Comparison of ENCODE assay signal across 1 cellular context in genomic region chr14:24051789-24052655, GRCh38.
TF ChIP-seq lines count a peak whose summit lies in the region.

A gene with protein sequence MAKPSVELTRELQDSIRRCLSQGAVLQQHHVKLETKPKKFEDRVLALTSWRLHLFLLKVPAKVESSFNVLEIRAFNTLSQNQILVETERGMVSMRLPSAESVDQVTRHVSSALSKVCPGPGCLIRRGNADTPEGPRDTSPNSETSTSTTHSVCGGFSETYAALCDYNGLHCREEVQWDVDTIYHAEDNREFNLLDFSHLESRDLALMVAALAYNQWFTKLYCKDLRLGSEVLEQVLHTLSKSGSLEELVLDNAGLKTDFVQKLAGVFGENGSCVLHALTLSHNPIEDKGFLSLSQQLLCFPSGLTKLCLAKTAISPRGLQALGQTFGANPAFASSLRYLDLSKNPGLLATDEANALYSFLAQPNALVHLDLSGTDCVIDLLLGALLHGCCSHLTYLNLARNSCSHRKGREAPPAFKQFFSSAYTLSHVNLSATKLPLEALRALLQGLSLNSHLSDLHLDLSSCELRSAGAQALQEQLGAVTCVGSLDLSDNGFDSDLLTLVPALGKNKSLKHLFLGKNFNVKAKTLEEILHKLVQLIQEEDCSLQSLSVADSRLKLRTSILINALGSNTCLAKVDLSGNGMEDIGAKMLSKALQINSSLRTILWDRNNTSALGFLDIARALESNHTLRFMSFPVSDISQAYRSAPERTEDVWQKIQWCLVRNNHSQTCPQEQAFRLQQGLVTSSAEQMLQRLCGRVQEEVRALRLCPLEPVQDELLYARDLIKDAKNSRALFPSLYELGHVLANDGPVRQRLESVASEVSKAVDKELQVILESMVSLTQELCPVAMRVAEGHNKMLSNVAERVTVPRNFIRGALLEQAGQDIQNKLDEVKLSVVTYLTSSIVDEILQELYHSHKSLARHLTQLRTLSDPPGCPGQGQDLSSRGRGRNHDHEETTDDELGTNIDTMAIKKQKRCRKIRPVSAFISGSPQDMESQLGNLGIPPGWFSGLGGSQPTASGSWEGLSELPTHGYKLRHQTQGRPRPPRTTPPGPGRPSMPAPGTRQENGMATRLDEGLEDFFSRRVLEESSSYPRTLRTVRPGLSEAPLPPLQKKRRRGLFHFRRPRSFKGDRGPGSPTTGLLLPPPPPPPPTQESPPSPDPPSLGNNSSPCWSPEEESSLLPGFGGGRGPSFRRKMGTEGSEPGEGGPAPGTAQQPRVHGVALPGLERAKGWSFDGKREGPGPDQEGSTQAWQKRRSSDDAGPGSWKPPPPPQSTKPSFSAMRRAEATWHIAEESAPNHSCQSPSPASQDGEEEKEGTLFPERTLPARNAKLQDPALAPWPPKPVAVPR (N-terminal part only) (plus strand): TSS chr14:24052009. CDS start chr14:24052154, 145 bp downstream.

TF ChIP-seq in HepG2, 621 proteins besides CTCF, POLR2A, EP300 and RAD21 (continued from another document and continues in another):
- TF ChIP-seq ZNF282 (IDR thresholded peaks at IDR 0.05; ENCODE audit: partially characterized antibody) (no peak), PCBP1 (IDR thresholded peaks at IDR 0.05; ENCODE audit: borderline replicate concordance, low read depth, low read length) (0 out of 2 replicates have a peak, but pooled peaks have one; percentile 13), ZNF704 (CRISPR knock-in tag; IDR thresholded peaks at IDR 0.05; ENCODE audit: borderline replicate concordance) (peak; percentile 29; the same call in 1 of the 2 replicates), ZBTB7A (CRISPR knock-in tag; IDR thresholded peaks at IDR 0.05) (peak; percentile 85; the same call in 1 of the 2 replicates), NFYB (CRISPR knock-in tag; IDR thresholded peaks at IDR 0.05) (peak; percentile 36; the same call in 1 of the 2 replicates), FIP1L1 (IDR thresholded peaks at IDR 0.05; ENCODE audit: borderline replicate concordance, insufficient read depth, low read depth, low read length) (no peak), ZNF160 (CRISPR knock-in tag; IDR thresholded peaks at IDR 0.05) (peak; percentile 90), ZNF430 (CRISPR knock-in tag; IDR thresholded peaks at IDR 0.05) (peak; percentile 43), MYNN (CRISPR knock-in tag; IDR thresholded peaks at IDR 0.05; ENCODE audit: low read depth) (peak; percentile 92; the same call in 1 of the 2 replicates), ZNF441 (CRISPR knock-in tag; IDR thresholded peaks at IDR 0.05; ENCODE audit: borderline replicate concordance) (0 out of 2 replicates have a peak, but pooled peaks have one; percentile 77), RXRA (CRISPR knock-in tag; IDR thresholded peaks at IDR 0.05) (peak; percentile 79), ZNF513 (CRISPR knock-in tag; conservative IDR thresholded peaks at IDR 0.05) (no peak), ZNF33B (CRISPR knock-in tag; IDR thresholded peaks at IDR 0.05) (peak; percentile 84), ZFP36L2 (CRISPR knock-in tag; IDR thresholded peaks at IDR 0.05) (peak; percentile 84; the same call in 1 of the 2 replicates), CERS6 (CRISPR knock-in tag; IDR thresholded peaks at IDR 0.05) (peak; percentile 52; the same call in 1 of the 2 replicates), ZIK1 (CRISPR knock-in tag; IDR thresholded peaks at IDR 0.05; ENCODE audit: borderline replicate concordance, low read depth) (peak; percentile 97), ZBTB43 (CRISPR knock-in tag; conservative IDR thresholded peaks at IDR 0.05) (peak; percentile 57; the same call in 1 of the 2 replicates), NFRKB (IDR thresholded peaks at IDR 0.05) (no peak), ARID2 (CRISPR knock-in tag; IDR thresholded peaks at IDR 0.05; ENCODE audit: borderline replicate concordance) (peak; percentile 10; the same call in 1 of the 2 replicates), ZNF34 (CRISPR knock-in tag; IDR thresholded peaks at IDR 0.05; ENCODE audit: borderline replicate concordance) (no peak), MED13 (CRISPR knock-in tag; IDR thresholded peaks at IDR 0.05) (peak; percentile 92; the same call in 1 of the 2 replicates), HOXA7 (CRISPR knock-in tag; IDR thresholded peaks at IDR 0.05) (peak; percentile 89; the same call in 1 of the 2 replicates), ZNF770 (CRISPR knock-in tag; IDR thresholded peaks at IDR 0.05) (peak; percentile 35; the same call in 1 of the 2 replicates), ZNF790 (CRISPR knock-in tag; IDR thresholded peaks at IDR 0.05; ENCODE audit: borderline replicate concordance) (peak; percentile 99), SSRP1 (CRISPR knock-in tag; IDR thresholded peaks at IDR 0.05) (peak; percentile 65; the same call in 1 of the 2 replicates), SRF (IDR thresholded peaks at IDR 0.05; ENCODE audit: low read depth, low read length) (no peak), ZNF781 (CRISPR knock-in tag; IDR thresholded peaks at IDR 0.05; ENCODE audit: borderline replicate concordance, not compliant biosample characterization) (peak; percentile 76), HIVEP1 (CRISPR knock-in tag; IDR thresholded peaks at IDR 0.05) (peak; percentile 92), ZFY (CRISPR knock-in tag; IDR thresholded peaks at IDR 0.05) (peak; percentile 80; the same call in 1 of the 2 replicates), RBFOX2 (IDR thresholded peaks at IDR 0.05; ENCODE audit: low read depth, low read length) (peak; percentile 86), TCF7L2 (IDR thresholded peaks at IDR 0.05; ENCODE audit: low read depth, low read length) (no peak), TAF15 (IDR thresholded peaks at IDR 0.05; ENCODE audit: low read depth, low read length, poor library complexity, severe bottlenecking) (peak; percentile 85), U2AF1 (optimal IDR thresholded peaks at IDR 0.05; ENCODE audit: low read depth, low read length) (no peak), DNMT3B (CRISPR knock-in tag; conservative IDR thresholded peaks at IDR 0.05) (peak; percentile 88; the same call in 1 of the 2 replicates), SMC3 (IDR thresholded peaks at IDR 0.05; ENCODE audit: low read length) (no peak), ZNF20 (CRISPR knock-in tag; IDR thresholded peaks at IDR 0.05) (no peak)
- TF ChIP-seq, protein P1, sequence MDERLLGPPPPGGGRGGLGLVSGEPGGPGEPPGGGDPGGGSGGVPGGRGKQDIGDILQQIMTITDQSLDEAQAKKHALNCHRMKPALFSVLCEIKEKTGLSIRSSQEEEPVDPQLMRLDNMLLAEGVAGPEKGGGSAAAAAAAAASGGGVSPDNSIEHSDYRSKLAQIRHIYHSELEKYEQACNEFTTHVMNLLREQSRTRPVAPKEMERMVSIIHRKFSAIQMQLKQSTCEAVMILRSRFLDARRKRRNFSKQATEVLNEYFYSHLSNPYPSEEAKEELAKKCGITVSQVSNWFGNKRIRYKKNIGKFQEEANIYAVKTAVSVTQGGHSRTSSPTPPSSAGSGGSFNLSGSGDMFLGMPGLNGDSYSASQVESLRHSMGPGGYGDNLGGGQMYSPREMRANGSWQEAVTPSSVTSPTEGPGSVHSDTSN (CRISPR knock-in tag; IDR thresholded peaks at IDR 0.05) = no peak
- TF ChIP-seq, protein P2, sequence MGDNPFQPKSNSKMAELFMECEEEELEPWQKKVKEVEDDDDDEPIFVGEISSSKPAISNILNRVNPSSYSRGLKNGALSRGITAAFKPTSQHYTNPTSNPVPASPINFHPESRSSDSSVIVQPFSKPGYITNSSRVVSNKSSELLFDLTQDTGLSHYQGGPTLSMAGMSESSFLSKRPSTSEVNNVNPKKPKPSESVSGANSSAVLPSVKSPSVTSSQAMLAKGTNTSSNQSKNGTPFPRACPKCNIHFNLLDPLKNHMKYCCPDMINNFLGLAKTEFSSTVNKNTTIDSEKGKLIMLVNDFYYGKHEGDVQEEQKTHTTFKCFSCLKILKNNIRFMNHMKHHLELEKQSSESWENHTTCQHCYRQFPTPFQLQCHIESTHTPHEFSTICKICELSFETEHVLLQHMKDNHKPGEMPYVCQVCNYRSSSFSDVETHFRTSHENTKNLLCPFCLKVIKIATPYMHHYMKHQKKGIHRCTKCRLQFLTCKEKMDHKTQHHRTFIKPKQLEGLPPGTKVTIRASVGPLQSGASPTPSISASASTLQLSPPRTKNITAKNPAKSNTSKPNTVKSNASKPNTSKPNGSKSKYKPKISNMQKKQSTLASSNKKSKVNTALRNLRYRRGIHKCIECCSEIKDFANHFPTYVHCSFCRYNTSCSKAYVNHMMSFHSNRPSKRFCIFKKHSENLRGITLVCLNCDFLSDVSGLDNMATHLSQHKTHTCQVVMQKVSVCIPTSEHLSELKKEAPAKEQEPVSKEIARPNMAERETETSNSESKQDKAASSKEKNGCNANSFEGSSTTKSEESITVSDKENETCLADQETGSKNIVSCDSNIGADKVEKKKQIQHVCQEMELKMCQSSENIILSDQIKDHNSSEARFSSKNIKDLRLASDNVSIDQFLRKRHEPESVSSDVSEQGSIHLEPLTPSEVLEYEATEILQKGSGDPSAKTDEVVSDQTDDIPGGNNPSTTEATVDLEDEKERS (CRISPR knock-in tag; IDR thresholded peaks at IDR 0.05) = no peak
- TF ChIP-seq, protein P3, sequence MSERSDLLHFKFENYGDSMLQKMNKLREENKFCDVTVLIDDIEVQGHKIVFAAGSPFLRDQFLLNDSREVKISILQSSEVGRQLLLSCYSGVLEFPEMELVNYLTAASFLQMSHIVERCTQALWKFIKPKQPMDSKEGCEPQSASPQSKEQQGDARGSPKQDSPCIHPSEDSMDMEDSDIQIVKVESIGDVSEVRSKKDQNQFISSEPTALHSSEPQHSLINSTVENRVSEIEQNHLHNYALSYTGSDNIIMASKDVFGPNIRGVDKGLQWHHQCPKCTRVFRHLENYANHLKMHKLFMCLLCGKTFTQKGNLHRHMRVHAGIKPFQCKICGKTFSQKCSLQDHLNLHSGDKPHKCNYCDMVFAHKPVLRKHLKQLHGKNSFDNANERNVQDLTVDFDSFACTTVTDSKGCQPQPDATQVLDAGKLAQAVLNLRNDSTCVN (CRISPR knock-in tag; IDR thresholded peaks at IDR 0.05; ENCODE audit: borderline replicate concordance) = no peak
- TF ChIP-seq, protein P4, sequence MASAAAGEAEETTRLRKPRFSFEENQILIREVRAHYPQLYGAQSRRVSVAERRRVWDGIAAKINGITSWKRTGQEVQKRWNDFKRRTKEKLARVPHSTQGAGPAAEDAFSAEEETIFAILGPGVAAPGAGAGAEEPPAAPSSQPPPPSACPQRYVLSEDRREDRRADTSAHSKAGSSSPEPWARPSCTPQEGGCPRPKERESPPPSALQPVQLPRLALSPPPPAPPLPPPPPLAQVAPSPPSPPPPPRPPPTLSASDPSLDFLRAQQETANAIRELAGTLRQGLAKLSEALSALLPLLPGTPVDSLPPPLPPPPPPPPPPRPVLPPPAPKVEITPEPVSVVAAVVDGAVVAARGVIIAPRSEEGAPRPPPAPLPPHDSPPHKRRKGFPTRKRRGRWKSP (CRISPR knock-in tag; IDR thresholded peaks at IDR 0.05) = no peak
- TF ChIP-seq, protein P5, sequence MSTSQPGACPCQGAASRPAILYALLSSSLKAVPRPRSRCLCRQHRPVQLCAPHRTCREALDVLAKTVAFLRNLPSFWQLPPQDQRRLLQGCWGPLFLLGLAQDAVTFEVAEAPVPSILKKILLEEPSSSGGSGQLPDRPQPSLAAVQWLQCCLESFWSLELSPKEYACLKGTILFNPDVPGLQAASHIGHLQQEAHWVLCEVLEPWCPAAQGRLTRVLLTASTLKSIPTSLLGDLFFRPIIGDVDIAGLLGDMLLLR (CRISPR knock-in tag; IDR thresholded peaks at IDR 0.05) = peak; percentile 16
